ENCODE assay signal across 22 cellular contexts in genomic region chr11:75440960-75441803, GRCh38.
"Had no signal": no experiment of that assay in that cellular context is flagged by ENCODE, and none has a peak within 500 bp of the region (broad histone marks: within the 10 kb centered on the region; RNA-seq: fewer than 3 reads in every experiment).

No MANE protein-coding gene starts in this region.

- H3K27me3 Mint-ChIP-seq: naive thymus-derived CD4-positive, alpha-beta T cell had no signal

- H3K4me1 ChIP-seq: right lobe of liver, thyroid gland had no signal

- DNase-seq: effector CD8-positive, alpha-beta T cell; glutamatergic neuron; islet precursor cell; left colon; mammary epithelial cell; naive thymus-derived CD4-positive, alpha-beta T cell; nephron progenitor cell; ovary; right lobe of liver; stimulated activated CD4-positive, alpha-beta T cell treated with anti-CD3 and anti-CD28 coated beads, Interleukin-4, amount 100 ng/mL, for 1 hour; stimulated activated CD8-positive, alpha-beta memory T cell treated with anti-CD3 and anti-CD28 coated beads, Interleukin-4, amount 100 ng/mL, for 48 hours; stimulated activated naive CD8-positive, alpha-beta T cell treated with anti-CD3 and anti-CD28 coated beads, Interleukin-15, Interleukin-2, amounts not matched to agents 100 U/mL and 50 U/mL, for 24 hours; thyroid gland had no signal

- H3K4me3 ChIP-seq: coronary artery, esophagus muscularis mucosa, gastroesophageal sphincter, ovary, right lobe of liver, suprapubic skin, thyroid gland had no signal

- H3K9me3 ChIP-seq: esophagus muscularis mucosa, gastroesophageal sphincter, neutrophil, ovary, right lobe of liver, suprapubic skin, thyroid gland had no signal

- FAIRE-seq: urothelium cell line had no signal

- ATAC-seq: gastroesophageal sphincter; left colon; naive thymus-derived CD4-positive, alpha-beta T cell; stimulated activated effector memory CD8-positive, alpha-beta T cell treated with anti-CD3 and anti-CD28 coated beads, Interleukin-12 subunit alpha, Interleukin-12 subunit beta, amount 100 ng/mL, for 72 hours; stimulated activated naive CD8-positive, alpha-beta T cell treated with anti-CD3 and anti-CD28 coated beads, Interleukin-15, Interleukin-2, amounts not matched to agents 100 U/mL and 50 U/mL, for 24 hours had no signal

- H3K36me3 ChIP-seq: neutrophil, ovary, right lobe of liver, suprapubic skin, thyroid gland had no signal

- H3K36me3 Mint-ChIP-seq: type B pancreatic cell had no signal

- H3K27ac Mint-ChIP-seq: naive thymus-derived CD4-positive, alpha-beta T cell; nephron progenitor cell; progenitor cell of endocrine pancreas; type B pancreatic cell had no signal

- H3K27me3 ChIP-seq: esophagus muscularis mucosa, ovary, right lobe of liver, suprapubic skin, thyroid gland had no signal

- H3K9me3 Mint-ChIP-seq: naive thymus-derived CD4-positive, alpha-beta T cell; nephron progenitor cell; stimulated activated effector memory CD8-positive, alpha-beta T cell treated with anti-CD3 and anti-CD28 coated beads, Interleukin-12 subunit alpha, Interleukin-12 subunit beta, amount 100 ng/mL, for 72 hours; type B pancreatic cell had no signal

- H3K4me3 Mint-ChIP-seq: naive thymus-derived CD4-positive, alpha-beta T cell; stimulated activated effector memory CD8-positive, alpha-beta T cell treated with anti-CD3 and anti-CD28 coated beads, Interleukin-12 subunit alpha, Interleukin-12 subunit beta, amount 100 ng/mL, for 72 hours; type B pancreatic cell had no signal

- H3K27ac ChIP-seq: coronary artery, esophagus muscularis mucosa, gastroesophageal sphincter, neutrophil, ovary, right lobe of liver, suprapubic skin, thyroid gland had no signal
